Comparison of ENCODE assay signal across 8 cellular contexts in the genomic region with DNA sequence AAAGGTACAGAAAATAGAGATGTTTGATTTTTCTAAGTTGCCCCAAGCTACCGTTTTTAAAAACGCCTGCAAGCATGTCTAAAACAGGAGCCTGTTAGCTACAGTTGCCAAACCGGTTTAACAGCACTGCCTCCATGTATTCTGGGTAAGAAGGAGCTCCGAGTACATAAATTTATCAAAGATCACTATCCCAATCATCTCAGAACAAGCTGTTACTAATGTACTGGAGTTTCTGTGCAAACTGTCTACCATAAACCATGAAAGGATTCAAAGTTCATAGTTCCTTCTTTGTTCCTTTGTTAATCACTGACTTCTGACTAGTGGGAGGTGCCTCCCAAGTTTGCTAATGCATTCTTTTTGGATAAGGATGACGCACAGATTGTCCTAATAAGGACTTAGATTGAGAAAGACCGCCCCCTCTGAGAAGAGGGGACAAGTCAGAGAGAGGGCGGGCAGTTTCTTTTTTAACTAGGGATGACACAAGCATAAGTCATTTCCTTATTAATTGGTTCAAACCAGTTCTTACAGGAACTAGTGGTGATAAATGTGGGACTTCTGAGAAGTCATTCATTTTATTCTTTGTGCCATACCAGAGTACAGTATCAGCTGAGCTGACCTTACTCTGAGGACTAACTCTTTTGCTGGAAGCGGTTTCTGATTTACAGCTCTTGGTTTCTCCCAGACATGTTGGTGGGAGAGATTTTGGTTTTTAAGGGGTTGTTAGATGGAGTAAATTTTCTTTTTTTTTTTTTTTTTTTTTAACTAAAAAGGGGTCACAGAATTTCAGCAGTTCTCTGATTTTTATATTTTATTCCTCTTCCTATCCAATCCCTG. TPM values are rescaled to one million over a fixed set of nuclear protein-coding genes. Genes with fewer than 3 reads are reported as not detected.
DNase-seq lines count a peak whose midpoint lies in the region; ATAC-seq, FAIRE-seq and TF ChIP-seq lines count a peak whose summit lies in the region.

No MANE protein-coding gene starts in this region.

- peak; percentile 79; the same call in 1 of the 2 replicates for TF ChIP-seq EP300 in Ishikawa (IDR thresholded peaks at IDR 0.05; ENCODE audit: borderline replicate concordance)

- H4K20me1 ChIP-seq in astrocyte (ENCODE audit: insufficient read depth, low read length), result peaks cover 19% of the 10 kb centered on the region

- H3K9ac ChIP-seq in astrocyte (ENCODE audit: low read length), result peak overlapping the region; percentile 100

- peak; percentile 32 for FAIRE-seq in astrocyte (lab: Jason Lieb, UNC)

- no peaks in the 10 kb centered on the region for H3K9me3 ChIP-seq in astrocyte (ENCODE audit: insufficient read depth, low read depth, low read length)
- H3K9me3 ChIP-seq in right cardiac atrium (ENCODE audit: control insufficient read depth, low read length), result no peaks in the 10 kb centered on the region

- H3K79me2 ChIP-seq in astrocyte (ENCODE audit: insufficient read depth, low read length), result peaks cover 55% of the 10 kb centered on the region

- WGBS in right cardiac atrium, result 1% methylated on average over 8 of the region's 8 CpGs

- peak overlapping the region; percentile 100 for H3K4me3 ChIP-seq in GM08714 (ENCODE audit: low read length)
- peak overlapping the region; percentile 95 for H3K4me3 ChIP-seq in astrocyte (ENCODE audit: insufficient read depth, low read depth, low read length)
- H3K4me3 ChIP-seq in right cardiac atrium (ENCODE audit: low read length), result peak overlapping the region; percentile 100

- ATAC-seq in GM21825 (IDR thresholded peaks at IDR 0.05; ENCODE audit: unreplicated experiment) (peak; percentile 79), right cardiac atrium (peak; percentile 95 to 97)

- H2AFZ ChIP-seq in astrocyte (ENCODE audit: low read depth, low read length), result no peak overlapping the region

- H3K9me3 Mint-ChIP-seq in astrocyte (ENCODE audit: unreplicated experiment), result no peaks in the 10 kb centered on the region

- H3K4me1 ChIP-seq in astrocyte (ENCODE audit: insufficient read depth, low read length), result peaks cover 13% of the 10 kb centered on the region
- H3K4me1 ChIP-seq in right cardiac atrium (ENCODE audit: control insufficient read depth, insufficient read depth, low read length), result peaks cover 5% of the 10 kb centered on the region

- no peaks in the 10 kb centered on the region for H3K27me3 Mint-ChIP-seq in astrocyte (ENCODE audit: low read depth, unreplicated experiment)

- H3K27ac ChIP-seq in astrocyte (ENCODE audit: low read depth, low read length) (peak overlapping the region; percentile 100), right cardiac atrium (ENCODE audit: low read length) (peak overlapping the region; percentile 99)

- DNase-seq in SIG-M5 treated with dmso at 0.1 percent for 504 hours (lab: John Stamatoyannopoulos, UW; ENCODE audit: unreplicated experiment) (peak; percentile 100), astrocyte (ENCODE audit: low read depth) (peak; percentile 100), right cardiac atrium (peak in 1 of 3 donors; percentile 49), renal cortical epithelial cell (ENCODE audit: low read depth) (peak; percentile 100), GM19238 (ENCODE audit: insufficient read length, low spot score) (no peak)

- no peaks in the 10 kb centered on the region for H3K27me3 ChIP-seq in astrocyte (ENCODE audit: insufficient read depth, low read length)
- no peaks in the 10 kb centered on the region for H3K27me3 ChIP-seq in right cardiac atrium (ENCODE audit: control insufficient read depth, insufficient read depth)

- peak overlapping the region; percentile 85 for H3K4me2 ChIP-seq in astrocyte (ENCODE audit: low read length)

- H3K36me3 Mint-ChIP-seq in astrocyte (ENCODE audit: low read depth, unreplicated experiment), result peaks cover 43% of the 10 kb centered on the region

- no peak for TF ChIP-seq RAD21 in Ishikawa (IDR thresholded peaks at IDR 0.05; ENCODE audit: low read depth)

- H3K36me3 ChIP-seq in astrocyte (ENCODE audit: insufficient read depth, low read length), result peaks cover 36% of the 10 kb centered on the region

- peak overlapping the region; percentile 98 for H3K4me3 Mint-ChIP-seq in astrocyte (ENCODE audit: unreplicated experiment)

- H3K27ac Mint-ChIP-seq in astrocyte (ENCODE audit: unreplicated experiment), result peak overlapping the region; percentile 100

- intact Hi-C loops in right cardiac atrium (cut with DNase I), result loop anchor here in 2 of 4 donors (5.0 to 10.0 kb wide), 2 partner anchors 83 to 85 kb away; no protein-coding TSS in a partner anchor

- H3K4me1 Mint-ChIP-seq in astrocyte (ENCODE audit: low read depth, unreplicated experiment), result peaks cover 16% of the 10 kb centered on the region

- no peak for TF ChIP-seq CTCF in astrocyte (IDR thresholded peaks at IDR 0.05; ENCODE audit: insufficient read depth, low read depth, low read length)

TF ChIP-seq in Ishikawa, 13 proteins besides CTCF, POLR2A, EP300 and RAD21:
- peak; percentile 72 for TF ChIP-seq CEBPB (IDR thresholded peaks at IDR 0.05)
- peak; percentile 66; the same call in 1 of the 2 replicates for TF ChIP-seq TCF12 (IDR thresholded peaks at IDR 0.05; ENCODE audit: low read depth)
- peak; percentile 24; the same call in 1 of the 2 replicates for TF ChIP-seq TAF1 (IDR thresholded peaks at IDR 0.05; ENCODE audit: low read depth)
- TF ChIP-seq, protein P1, sequence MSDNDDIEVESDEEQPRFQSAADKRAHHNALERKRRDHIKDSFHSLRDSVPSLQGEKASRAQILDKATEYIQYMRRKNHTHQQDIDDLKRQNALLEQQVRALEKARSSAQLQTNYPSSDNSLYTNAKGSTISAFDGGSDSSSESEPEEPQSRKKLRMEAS (IDR thresholded peaks at IDR 0.05), result peak; percentile 67; the same call in 1 of the 2 replicates
- TF ChIP-seq FOXM1 (IDR thresholded peaks at IDR 0.05; ENCODE audit: borderline replicate concordance, low read depth), result peak; percentile 69; the same call in 1 of the 2 replicates
- 0 out of 2 replicates have a peak, but pooled peaks have one; percentile 5 for TF ChIP-seq NFIC (IDR thresholded peaks at IDR 0.05)
- TF ChIP-seq, protein P2, sequence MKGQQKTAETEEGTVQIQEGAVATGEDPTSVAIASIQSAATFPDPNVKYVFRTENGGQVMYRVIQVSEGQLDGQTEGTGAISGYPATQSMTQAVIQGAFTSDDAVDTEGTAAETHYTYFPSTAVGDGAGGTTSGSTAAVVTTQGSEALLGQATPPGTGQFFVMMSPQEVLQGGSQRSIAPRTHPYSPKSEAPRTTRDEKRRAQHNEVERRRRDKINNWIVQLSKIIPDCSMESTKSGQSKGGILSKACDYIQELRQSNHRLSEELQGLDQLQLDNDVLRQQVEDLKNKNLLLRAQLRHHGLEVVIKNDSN (IDR thresholded peaks at IDR 0.05), result no peak
- peak; percentile 45; the same call in 1 of the 2 replicates for TF ChIP-seq TEAD4 (IDR thresholded peaks at IDR 0.05)
- peak; percentile 68 for TF ChIP-seq CREB1 (IDR thresholded peaks at IDR 0.05; ENCODE audit: low read depth)
- TF ChIP-seq, protein P3, sequence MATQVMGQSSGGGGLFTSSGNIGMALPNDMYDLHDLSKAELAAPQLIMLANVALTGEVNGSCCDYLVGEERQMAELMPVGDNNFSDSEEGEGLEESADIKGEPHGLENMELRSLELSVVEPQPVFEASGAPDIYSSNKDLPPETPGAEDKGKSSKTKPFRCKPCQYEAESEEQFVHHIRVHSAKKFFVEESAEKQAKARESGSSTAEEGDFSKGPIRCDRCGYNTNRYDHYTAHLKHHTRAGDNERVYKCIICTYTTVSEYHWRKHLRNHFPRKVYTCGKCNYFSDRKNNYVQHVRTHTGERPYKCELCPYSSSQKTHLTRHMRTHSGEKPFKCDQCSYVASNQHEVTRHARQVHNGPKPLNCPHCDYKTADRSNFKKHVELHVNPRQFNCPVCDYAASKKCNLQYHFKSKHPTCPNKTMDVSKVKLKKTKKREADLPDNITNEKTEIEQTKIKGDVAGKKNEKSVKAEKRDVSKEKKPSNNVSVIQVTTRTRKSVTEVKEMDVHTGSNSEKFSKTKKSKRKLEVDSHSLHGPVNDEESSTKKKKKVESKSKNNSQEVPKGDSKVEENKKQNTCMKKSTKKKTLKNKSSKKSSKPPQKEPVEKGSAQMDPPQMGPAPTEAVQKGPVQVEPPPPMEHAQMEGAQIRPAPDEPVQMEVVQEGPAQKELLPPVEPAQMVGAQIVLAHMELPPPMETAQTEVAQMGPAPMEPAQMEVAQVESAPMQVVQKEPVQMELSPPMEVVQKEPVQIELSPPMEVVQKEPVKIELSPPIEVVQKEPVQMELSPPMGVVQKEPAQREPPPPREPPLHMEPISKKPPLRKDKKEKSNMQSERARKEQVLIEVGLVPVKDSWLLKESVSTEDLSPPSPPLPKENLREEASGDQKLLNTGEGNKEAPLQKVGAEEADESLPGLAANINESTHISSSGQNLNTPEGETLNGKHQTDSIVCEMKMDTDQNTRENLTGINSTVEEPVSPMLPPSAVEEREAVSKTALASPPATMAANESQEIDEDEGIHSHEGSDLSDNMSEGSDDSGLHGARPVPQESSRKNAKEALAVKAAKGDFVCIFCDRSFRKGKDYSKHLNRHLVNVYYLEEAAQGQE (IDR thresholded peaks at IDR 0.05; ENCODE audit: low read depth), result no peak
- no peak for TF ChIP-seq EGR1 (IDR thresholded peaks at IDR 0.05)
- peak; percentile 38; the same call in 1 of the 2 replicates for TF ChIP-seq YY1 (IDR thresholded peaks at IDR 0.05; ENCODE audit: low read depth)

RNA-seq across cellular contexts. Expression of a gene that starts 55.2 kb away (rescaled TPM):
- total RNA-seq in astrocyte (9.0 and 9.2 TPM in 2 replicates), right cardiac atrium (1 to 10 TPM; 7.1 to 8.5 (median 8.3) TPM), renal cortical epithelial cell (4.3 and 14.5 TPM in 2 replicates)
- polyA plus RNA-seq in right cardiac atrium, result 5.1 TPM

RNA-seq across cellular contexts. Expression of a gene that starts 55.3 kb away (rescaled TPM):
- total RNA-seq in astrocyte (33.4 and 41.7 TPM in 2 replicates), right cardiac atrium (10 to 100 TPM; 21.9 to 31.3 (median 28.0) TPM), renal cortical epithelial cell (10.9 and 20.9 TPM in 2 replicates)
- polyA plus RNA-seq in right cardiac atrium, result 7.8 TPM
